Comparison of ENCODE assay signal across 14 cellular contexts in genomic region chr3:58324675-58325390, GRCh38. TPM values are rescaled to one million over a fixed set of nuclear protein-coding genes. Genes with fewer than 3 reads are reported as not detected.
DNase-seq lines count a peak whose midpoint lies in the region; ATAC-seq and TF ChIP-seq lines count a peak whose summit lies in the region.
"Had no signal": no experiment of that assay in that cellular context is flagged by ENCODE, and none has a peak within 500 bp of the region (broad histone marks: within the 10 kb centered on the region; RNA-seq: fewer than 3 reads in every experiment).

No MANE protein-coding gene starts in this region.

- no peaks in the 10 kb centered on the region for H3K36me3 Mint-ChIP-seq in activated naive CD8-positive, alpha-beta T cell
- peaks cover 2% of the 10 kb centered on the region for H3K36me3 Mint-ChIP-seq in type B pancreatic cell

- H3K4me1 Mint-ChIP-seq in activated naive CD8-positive, alpha-beta T cell (ENCODE audit: low read depth): peaks cover 30% of the 10 kb centered on the region
- peaks cover 20% of the 10 kb centered on the region for H3K4me1 Mint-ChIP-seq in type B pancreatic cell (ENCODE audit: unreplicated experiment)

- no peak overlapping the region for H3K4me3 ChIP-seq in cardiac muscle cell
- H3K4me3 ChIP-seq: tibial nerve had no signal

- H3K27me3 Mint-ChIP-seq in activated naive CD8-positive, alpha-beta T cell: no peaks in the 10 kb centered on the region
- H3K27me3 Mint-ChIP-seq in type B pancreatic cell: no peaks in the 10 kb centered on the region

- peak overlapping the region; percentile 55 for H3K4me3 Mint-ChIP-seq in activated naive CD8-positive, alpha-beta T cell
- no peak overlapping the region for H3K4me3 Mint-ChIP-seq in type B pancreatic cell

- intact Hi-C loops in left cardiac atrium (cut with DNase I): no loop called here

- H3K36me3 ChIP-seq in cardiac muscle cell: no peaks in the 10 kb centered on the region

- no peaks in the 10 kb centered on the region for H3K9me3 ChIP-seq in cardiac muscle cell (ENCODE audit: low read depth)
- H3K9me3 ChIP-seq: tibial nerve had no signal

- H3K4me1 ChIP-seq in cardiac muscle cell (ENCODE audit: low read depth): peaks cover 22% of the 10 kb centered on the region

- H3K27ac Mint-ChIP-seq in activated naive CD8-positive, alpha-beta T cell: peak overlapping the region; percentile 94
- peak overlapping the region; percentile 26 for H3K27ac Mint-ChIP-seq in type B pancreatic cell

- no peaks in the 10 kb centered on the region for H3K9me3 Mint-ChIP-seq in activated naive CD8-positive, alpha-beta T cell (ENCODE audit: low read depth)
- no peaks in the 10 kb centered on the region for H3K9me3 Mint-ChIP-seq in type B pancreatic cell

- DNase-seq in cardiac muscle cell (ENCODE audit: low read depth in 1 of 2, low spot score in 1 of 2) (no peak), left cardiac atrium (no peak), lung microvascular endothelial cell (ENCODE audit: low read depth in 2 of 2) (peak; percentile 62 to 90), type B pancreatic cell (ENCODE audit: extremely low spot score, unreplicated experiment) (no peak), DMS153 (lab: John Stamatoyannopoulos, UW) (no peak), substantia nigra (lab: John Stamatoyannopoulos, UW) (no peak)
- DNase-seq: AML-193; glutamatergic neuron; NCI-H1092 treated with DMSO at 0.1 percent for 48 hours; NCI-H526 treated with DMSO at 0.1 percent for 48 hours; stimulated activated CD4-positive, alpha-beta T cell treated with anti-CD3 and anti-CD28 coated beads, Interleukin-2, amount 100 ng/mL, for 48 hours had no signal

- TF ChIP-seq CTCF in cardiac muscle cell (IDR thresholded peaks at IDR 0.05; ENCODE audit: low read depth, low read length) (no peak), type B pancreatic cell (conservative IDR thresholded peaks at IDR 0.05) (no peak)

- ATAC-seq in left cardiac atrium (no peak), HG03025 (IDR thresholded peaks at IDR 0.05; ENCODE audit: low FRiP score, unreplicated experiment) (no peak)

- H3K27ac ChIP-seq in cardiac muscle cell: peak overlapping the region; percentile 66
- no peak overlapping the region for H3K27ac ChIP-seq in substantia nigra (ENCODE audit: low read depth, low read length, poor library complexity, severe bottlenecking)

- no peaks in the 10 kb centered on the region for H3K27me3 ChIP-seq in cardiac muscle cell
- H3K27me3 ChIP-seq: tibial nerve had no signal

RNA-seq across cellular contexts. Expression of gene PXK, which starts 7.9 kb away (rescaled TPM):
- 19.3 and 26.8 TPM in 2 replicates for total RNA-seq in cardiac muscle cell
- polyA plus RNA-seq in cardiac muscle cell: 18.1 and 30.7 TPM in 2 replicates
- 10 to 100 TPM; 13.3 to 15.1 TPM for total RNA-seq in left cardiac atrium
- 13.7 and 16.1 TPM in 2 replicates for total RNA-seq in lung microvascular endothelial cell
- total RNA-seq in type B pancreatic cell (ENCODE audit: low replicate concordance): 12.4 and 15.1 TPM in 2 replicates

RNA-seq across cellular contexts. Expression of gene HTD2, which starts 18.5 kb away (rescaled TPM):
- total RNA-seq in cardiac muscle cell (9.9 and 11.8 TPM in 2 replicates), left cardiac atrium (10 to 100 TPM in 1 of 2 donors, 1 to 10 TPM in 1; 8.1 to 12.1 TPM), lung microvascular endothelial cell (4.4 and 5.6 TPM in 2 replicates), type B pancreatic cell (ENCODE audit: low replicate concordance) (10.6 and 11.4 TPM in 2 replicates)
- polyA plus RNA-seq in cardiac muscle cell: 26.0 and 36.0 TPM in 2 replicates

RNA-seq across cellular contexts. Expression of gene RPP14, which starts 18.8 kb away (rescaled TPM):
- total RNA-seq in cardiac muscle cell (7.9 and 11.1 TPM in 2 replicates), left cardiac atrium (10 to 100 TPM; 19.0 to 24.2 TPM), lung microvascular endothelial cell (11.8 and 12.3 TPM in 2 replicates), type B pancreatic cell (ENCODE audit: low replicate concordance) (22.1 and 23.3 TPM in 2 replicates)
- 14.2 TPM in 2 replicates for polyA plus RNA-seq in cardiac muscle cell

Comparison
In these comparisons a context has a peak if more than half of its experiments do, and no peak if none do; other contexts are left out.
1. DNase-seq: peak in lung microvascular endothelial cell (2 of 2); none in cardiac muscle cell (0 of 2), left cardiac atrium (single experiment), type B pancreatic cell (single experiment), DMS153 (single experiment) and substantia nigra (0 of 49).